In genomic region chr2:40352321-40353099, GRCh38 we compare ENCODE assay signal across 19 cellular contexts.
A peak's percentile ranks its signal among the peaks of the same experiment; 100 is the strongest.
DNase-seq lines count a peak whose midpoint lies in the region; ATAC-seq, FAIRE-seq and TF ChIP-seq lines count a peak whose summit lies in the region.
"Had no signal": no experiment of that assay in that cellular context is flagged by ENCODE, and none has a peak within 500 bp of the region (broad histone marks: within the 10 kb centered on the region; RNA-seq: fewer than 3 reads in every experiment).

No MANE protein-coding gene starts in this region.

- H3K4me1 Mint-ChIP-seq in osteocyte (ENCODE audit: unreplicated experiment), result peaks cover 24% of the 10 kb centered on the region
- no peaks in the 10 kb centered on the region for H3K4me1 Mint-ChIP-seq in activated CD8-positive, alpha-beta memory T cell treated with anti-CD3 and anti-CD28 coated beads, Interleukin-2, amount 10 ng/mL, durations not matched to agents 7 days and 5 days
- H3K4me1 Mint-ChIP-seq: IgD-negative memory B cell had no signal

- peak overlapping the region; percentile 56 for H3K27ac ChIP-seq in ACC112 (ENCODE audit: low read depth, low read length)
- H3K27ac ChIP-seq: A549 had no signal

- H3K4me1 ChIP-seq in ACC112 (ENCODE audit: control insufficient read depth, insufficient read depth, low read length, unreplicated experiment), result peaks cover 40% of the 10 kb centered on the region
- H3K4me1 ChIP-seq: A549 had no signal

- FAIRE-seq in RCC 7860 (lab: Jason Lieb, UNC), result peak; percentile 33
- FAIRE-seq: A549, TTC549 had no signal

- no peak overlapping the region; the same call in 1 of the 2 replicates for H3K4me3 ChIP-seq in ACC112 (ENCODE audit: low read depth, low read length)
- H3K4me3 ChIP-seq: A549 had no signal

- no peaks in the 10 kb centered on the region for H3K9me3 Mint-ChIP-seq in osteocyte (ENCODE audit: unreplicated experiment)
- H3K9me3 Mint-ChIP-seq in activated CD8-positive, alpha-beta memory T cell treated with anti-CD3 and anti-CD28 coated beads, Interleukin-2, amount 10 ng/mL, durations not matched to agents 7 days and 5 days (ENCODE audit: low read depth), result no peaks in the 10 kb centered on the region
- H3K9me3 Mint-ChIP-seq: IgD-negative memory B cell had no signal

- peak overlapping the region; percentile 19 for H2AFZ ChIP-seq in ACC112 (ENCODE audit: low read length, unreplicated experiment)

- no peaks in the 10 kb centered on the region for H3K36me3 Mint-ChIP-seq in osteocyte (ENCODE audit: unreplicated experiment)
- no peaks in the 10 kb centered on the region for H3K36me3 Mint-ChIP-seq in activated CD8-positive, alpha-beta memory T cell treated with anti-CD3 and anti-CD28 coated beads, Interleukin-2, amount 10 ng/mL, durations not matched to agents 7 days and 5 days
- H3K36me3 Mint-ChIP-seq: IgD-negative memory B cell had no signal

- H3K27me3 Mint-ChIP-seq in osteocyte (ENCODE audit: unreplicated experiment), result no peaks in the 10 kb centered on the region
- no peaks in the 10 kb centered on the region for H3K27me3 Mint-ChIP-seq in activated CD8-positive, alpha-beta memory T cell treated with anti-CD3 and anti-CD28 coated beads, Interleukin-2, amount 10 ng/mL, durations not matched to agents 7 days and 5 days
- H3K27me3 Mint-ChIP-seq: IgD-negative memory B cell had no signal

- no peak for DNase-seq in RCC 7860 (ENCODE audit: low spot score)
- DNase-seq in fibroblast of peridontal ligament (ENCODE audit: extremely low read depth), result peak; percentile 73
- DNase-seq in osteocyte (ENCODE audit: extremely low spot score, unreplicated experiment), result no peak
- DNase-seq in activated CD8-positive, alpha-beta memory T cell treated with anti-CD3 and anti-CD28 coated beads, Interleukin-2, amount 10 ng/mL, durations not matched to agents 7 days and 5 days, result no peak
- DNase-seq in GM19240 (ENCODE audit: insufficient read length, low spot score), result no peak
- DNase-seq: activated CD8-positive, alpha-beta memory T cell treated with anti-CD3 and anti-CD28 coated beads for 24 hours; activated naive CD4-positive, alpha-beta T cell; Calu3; foreskin melanocyte; islet precursor cell; NCI-H1436; NCI-H524; substantia nigra had no signal

- no peak for TF ChIP-seq CTCF in osteocyte (IDR thresholded peaks at IDR 0.05)

- H3K79me2 ChIP-seq in ACC112 (ENCODE audit: control insufficient read depth, insufficient read depth, low read length, unreplicated experiment), result no peaks in the 10 kb centered on the region

- no peaks in the 10 kb centered on the region for H3K27me3 ChIP-seq in ACC112 (ENCODE audit: insufficient read depth, low read length)

- CTCF ChIA-PET in activated CD8-positive, alpha-beta memory T cell treated with anti-CD3 and anti-CD28 coated beads, Interleukin-2, amount 10 ng/mL, durations not matched to agents 7 days and 5 days (lab: Charles Lee), result no interaction called here

- H3K36me3 ChIP-seq in ACC112 (ENCODE audit: insufficient read depth, low read length), result no peaks in the 10 kb centered on the region

- ATAC-seq in GM18511 (IDR thresholded peaks at IDR 0.05; ENCODE audit: unreplicated experiment) (no peak), GM19397 (IDR thresholded peaks at IDR 0.05; ENCODE audit: unreplicated experiment) (no peak)
- no peak for ATAC-seq in activated CD8-positive, alpha-beta memory T cell treated with anti-CD3 and anti-CD28 coated beads, Interleukin-2, amount 10 ng/mL, durations not matched to agents 7 days and 5 days
- ATAC-seq: A549 had no signal

- no peak overlapping the region for H3K4me3 Mint-ChIP-seq in osteocyte (ENCODE audit: unreplicated experiment)
- H3K4me3 Mint-ChIP-seq in activated CD8-positive, alpha-beta memory T cell treated with anti-CD3 and anti-CD28 coated beads, Interleukin-2, amount 10 ng/mL, durations not matched to agents 7 days and 5 days, result no peak overlapping the region
- H3K4me3 Mint-ChIP-seq: IgD-negative memory B cell had no signal

- peak overlapping the region; percentile 23 for H3K27ac Mint-ChIP-seq in osteocyte (ENCODE audit: unreplicated experiment)
- H3K27ac Mint-ChIP-seq in activated CD8-positive, alpha-beta memory T cell treated with anti-CD3 and anti-CD28 coated beads, Interleukin-2, amount 10 ng/mL, durations not matched to agents 7 days and 5 days, result no peak overlapping the region
- H3K27ac Mint-ChIP-seq: IgD-negative memory B cell had no signal
